In the genomic region with DNA sequence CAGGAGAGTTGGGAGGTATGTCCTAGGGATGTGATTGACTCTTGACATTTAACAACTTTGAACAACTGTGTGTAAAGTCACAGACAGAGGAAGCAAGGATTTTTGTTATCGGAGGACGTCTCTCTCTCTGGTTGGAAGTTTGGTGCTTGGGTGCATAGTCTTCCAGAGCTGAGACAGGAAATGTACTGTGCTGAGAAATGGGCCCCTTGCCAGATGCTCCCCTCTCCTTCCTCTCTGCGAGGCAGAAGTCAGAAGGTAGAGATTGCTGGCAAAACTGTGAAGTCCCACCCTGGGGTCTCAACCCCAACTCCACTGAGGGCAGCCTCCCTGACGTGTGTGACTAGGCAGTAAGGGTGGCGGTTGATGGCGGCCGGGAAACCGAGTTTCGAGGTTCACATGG, we compare ENCODE assay signal across 23 cellular contexts.
"Had no signal": no experiment of that assay in that cellular context is flagged by ENCODE, and none has a peak within 500 bp of the region (broad histone marks: within the 10 kb centered on the region; RNA-seq: fewer than 3 reads in every experiment).

No MANE protein-coding gene starts in this region.

- H3K27me3 Mint-ChIP-seq: naive B cell had no signal

- H3K4me1 Mint-ChIP-seq: immature natural killer cell had no signal

- H3K4me2 ChIP-seq: hepatocyte had no signal

- H3K27ac ChIP-seq: coronary artery, esophagus muscularis mucosa, foreskin keratinocyte, gastroesophageal sphincter, heart left ventricle, hepatocyte, lower lobe of right lung had no signal

- H2AFZ ChIP-seq: hepatocyte had no signal

- H3K4me3 ChIP-seq: coronary artery, esophagus muscularis mucosa, gastroesophageal sphincter, heart left ventricle, hepatocyte, lower lobe of right lung, mucosa of descending colon had no signal

- FAIRE-seq: colon, frontal cortex, kidney had no signal

- DNase-seq: effector CD8-positive, alpha-beta T cell; effector memory CD8-positive, alpha-beta T cell; foreskin keratinocyte; hypothalamus; immature natural killer cell; islet precursor cell; kidney; kidney glomerular epithelial cell; left colon; left ventricle myocardium superior; lower lobe of right lung; mesenchymal stem cell; mucosa of descending colon; naive B cell had no signal

- H3K36me3 Mint-ChIP-seq: immature natural killer cell had no signal

- H3K27ac Mint-ChIP-seq: effector memory CD8-positive, alpha-beta T cell; immature natural killer cell; mesothelial cell of epicardium had no signal

- ATAC-seq: effector memory CD8-positive, alpha-beta T cell; foreskin keratinocyte; gastroesophageal sphincter; heart left ventricle; left colon; left lobe of liver; left ventricle myocardium superior; lower lobe of right lung; mucosa of descending colon had no signal

- H3K9me3 Mint-ChIP-seq: effector memory CD8-positive, alpha-beta T cell; immature natural killer cell had no signal

- H3K9me3 ChIP-seq: esophagus muscularis mucosa, gastroesophageal sphincter, lower lobe of right lung, mucosa of descending colon had no signal

- H3K4me3 Mint-ChIP-seq: effector memory CD8-positive, alpha-beta T cell; immature natural killer cell; mesothelial cell of epicardium; naive B cell had no signal

- H3K27me3 ChIP-seq: esophagus muscularis mucosa, foreskin keratinocyte, gastroesophageal sphincter, heart left ventricle, hepatocyte had no signal

- H3K4me1 ChIP-seq: esophagus muscularis mucosa, foreskin keratinocyte, gastroesophageal sphincter, lower lobe of right lung had no signal

- H3K79me2 ChIP-seq: hepatocyte had no signal
